In the genomic region with DNA sequence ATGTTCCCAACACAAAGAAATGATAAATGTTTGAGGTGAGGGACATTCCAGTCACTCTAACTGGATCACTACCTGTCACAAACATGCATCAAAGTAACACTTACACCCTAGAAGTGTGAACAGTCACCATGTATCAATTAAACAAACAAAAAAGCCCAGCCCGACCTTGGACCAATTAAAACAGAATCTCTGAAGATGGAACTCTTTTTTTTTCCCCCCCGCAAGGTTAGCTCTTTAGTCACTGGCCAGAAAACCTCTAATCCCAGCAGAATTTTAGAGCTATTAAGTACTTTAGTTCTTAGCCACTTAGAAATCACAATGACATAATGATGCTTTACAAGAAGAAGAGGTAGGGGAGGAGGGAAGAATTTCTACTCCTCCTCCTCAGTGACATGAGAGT, we compare ENCODE assay signal across 25 cellular contexts.
A peak's percentile ranks its signal among the peaks of the same experiment; 100 is the strongest.
DNase-seq lines count a peak whose midpoint lies in the region; ATAC-seq and TF ChIP-seq lines count a peak whose summit lies in the region.
"Had no signal": no experiment of that assay in that cellular context is flagged by ENCODE, and none has a peak within 500 bp of the region (broad histone marks: within the 10 kb centered on the region; RNA-seq: fewer than 3 reads in every experiment).

No MANE protein-coding gene starts in this region.

- ATAC-seq in GM19035 (IDR thresholded peaks at IDR 0.05; ENCODE audit: unreplicated experiment): no peak
- no peak for ATAC-seq in HG03342 (IDR thresholded peaks at IDR 0.05; ENCODE audit: unreplicated experiment)
- ATAC-seq in upper lobe of left lung (ENCODE audit: low FRiP score in 2 of 2): no peak
- ATAC-seq: activated CD4-positive, CD25-positive, alpha-beta regulatory T cell treated with anti-CD3 and anti-CD28 coated beads, Interleukin-2, amount 50 U/mL, for 24 hours; activated CD8-positive, alpha-beta T cell treated with anti-CD3 and anti-CD28 coated beads, Interleukin-2, amount 10 ng/mL, durations not matched to agents 7 days and 5 days; Panc1; psoas muscle; T-cell had no signal

- WGBS in thyroid gland, 2 donors: 37 to 47% methylated on average over 2 of the region's 2 CpGs
- 72 to 75% methylated on average over 2 of the region's 2 CpGs for WGBS in upper lobe of left lung, 2 donors

- no peak for TF ChIP-seq POLR2A in thyroid gland (IDR thresholded peaks at IDR 0.05)
- no peak for TF ChIP-seq POLR2A in upper lobe of left lung (IDR thresholded peaks at IDR 0.05)

- H3K36me3 ChIP-seq in thyroid gland (no peaks in the 10 kb centered on the region), upper lobe of left lung (no peaks in the 10 kb centered on the region)

- H3K27me3 ChIP-seq in thyroid gland (no peaks in the 10 kb centered on the region), upper lobe of left lung (no peaks in the 10 kb centered on the region)
- H3K27me3 ChIP-seq: SJCRH30 had no signal

- H3K27ac ChIP-seq in thyroid gland (peak overlapping the region; percentile 0 to 14 (median 2)), upper lobe of left lung (no peak overlapping the region)
- H3K27ac ChIP-seq: psoas muscle, SJCRH30 had no signal

- peaks cover 26 to 29% of the 10 kb centered on the region in 2 donors for H3K4me1 ChIP-seq in thyroid gland
- peaks cover 0 to 2% (median 0%) of the 10 kb centered on the region in 4 donors for H3K4me1 ChIP-seq in upper lobe of left lung
- H3K4me1 ChIP-seq: SJCRH30 had no signal

- DNase-seq in NCI-H2227 (lab: John Stamatoyannopoulos, UW; ENCODE audit: unreplicated experiment) (peak; percentile 10), NCI-H2227 treated with DMSO at 0.1 percent for 48 hours (lab: John Stamatoyannopoulos, UW) (no peak), NCI-H82 treated with DMSO at 0.1 percent for 48 hours (lab: John Stamatoyannopoulos, UW; ENCODE audit: unreplicated experiment) (peak; percentile 32), kidney tubule cell (ENCODE audit: low spot score) (peak; percentile 62), thyroid gland (no peak), upper lobe of left lung (no peak)
- DNase-seq: activated CD8-positive, alpha-beta T cell treated with anti-CD3 and anti-CD28 coated beads, Interleukin-2, amount 10 ng/mL, durations not matched to agents 7 days and 5 days; activated gamma-delta T cell; effector memory CD4-positive, alpha-beta T cell; foreskin fibroblast; GF-D8; H9; hypothalamus; Karpas-422; NCI-H1930; NK-92 treated with Interleukin-12 subunit alpha and Interleukin-12 subunit beta, amount 100 ng/mL, for 24 hours; psoas muscle; SJCRH30; stimulated activated CD8-positive, alpha-beta memory T cell treated with anti-CD3 and anti-CD28 coated beads, Interleukin-4, amount 100 ng/mL, for 48 hours; T-cell; trophoblast cell had no signal

- no peak for TF ChIP-seq EP300 in upper lobe of left lung (IDR thresholded peaks at IDR 0.05)

- no peak overlapping the region for H3K4me3 ChIP-seq in thyroid gland (replicated peaks in 1 of 3)
- no peak overlapping the region for H3K4me3 ChIP-seq in upper lobe of left lung
- H3K4me3 ChIP-seq: psoas muscle, SJCRH30 had no signal

- intact Hi-C loops in thyroid gland (cut with DNase I): no loop called here

- TF ChIP-seq CTCF in thyroid gland (IDR thresholded peaks at IDR 0.05): no peak
- no peak for TF ChIP-seq CTCF in upper lobe of left lung (IDR thresholded peaks at IDR 0.05)

- H3K9me3 ChIP-seq in thyroid gland (no peaks in the 10 kb centered on the region), upper lobe of left lung (no peaks in the 10 kb centered on the region)
- H3K9me3 ChIP-seq: psoas muscle, SJCRH30 had no signal

Comparison
In these comparisons a context has a peak if more than half of its experiments do, and no peak if none do; other contexts are left out.
1. DNase-seq: peak in NCI-H2227 (single experiment), NCI-H82 treated with DMSO at 0.1 percent for 48 hours (single experiment) and kidney tubule cell (single experiment); none in NCI-H2227 treated with DMSO at 0.1 percent for 48 hours (single experiment), thyroid gland (0 of 2) and upper lobe of left lung (0 of 2).
2. H3K27ac ChIP-seq: peak in thyroid gland (3 of 3); none in upper lobe of left lung (0 of 4).